8 cellular contexts compared by ENCODE assay signal in the genomic region with DNA sequence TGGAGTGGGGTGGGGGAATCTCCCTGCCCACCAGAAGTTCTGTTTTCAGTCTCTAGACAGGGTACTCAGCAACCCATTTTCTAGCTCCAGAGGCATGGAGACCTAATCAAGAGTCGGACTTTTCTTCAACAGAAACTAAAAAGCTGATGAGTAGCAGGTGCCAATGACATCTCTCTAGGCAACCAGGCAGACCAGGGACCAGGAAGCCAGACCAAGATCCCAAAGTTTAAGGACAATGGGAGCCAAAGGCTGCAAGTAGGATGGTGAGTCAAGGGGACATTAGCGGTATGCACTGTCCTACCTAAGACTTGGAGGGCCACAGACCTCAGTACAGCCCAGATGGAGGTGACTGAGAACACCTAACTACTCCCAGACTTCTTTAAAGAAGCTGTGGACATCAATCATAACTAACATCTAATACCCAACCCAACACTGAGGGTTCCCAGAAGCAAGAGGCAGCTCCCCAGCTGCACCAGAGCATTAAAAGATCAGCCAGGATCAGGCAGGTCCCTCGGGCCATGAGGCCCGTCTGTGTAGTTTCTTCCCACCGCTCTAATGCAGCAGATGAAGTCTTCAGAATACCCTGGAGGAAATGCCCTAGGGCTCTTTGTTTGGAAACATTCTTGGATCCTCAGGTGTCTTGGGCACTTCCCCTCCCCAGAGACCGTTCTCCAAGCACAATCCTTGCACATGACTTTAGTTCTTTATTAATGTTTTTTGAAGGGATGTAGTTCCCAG. TPM values are rescaled to one million over a fixed set of nuclear protein-coding genes. Genes with fewer than 3 reads are reported as not detected.
A peak's percentile ranks its signal among the peaks of the same experiment; 100 is the strongest.
DNase-seq lines count a peak whose midpoint lies in the region; ATAC-seq and TF ChIP-seq lines count a peak whose summit lies in the region.

No MANE protein-coding gene starts in this region.

- H4K12ac ChIP-seq in trophoblast cell (ENCODE audit: low read depth, low read length): peak overlapping the region; percentile 36

- peak overlapping the region; percentile 82 for H3K9ac ChIP-seq in trophoblast cell (ENCODE audit: low read length)

- no peak overlapping the region for H4K91ac ChIP-seq in trophoblast cell (ENCODE audit: low read depth, low read length)

- peaks cover 3% of the 10 kb centered on the region for H3K79me2 ChIP-seq in trophoblast cell (ENCODE audit: control insufficient read depth, insufficient read depth, low read length, poor library complexity)

- H3K79me1 ChIP-seq in trophoblast cell (ENCODE audit: low read length): peaks cover 9% of the 10 kb centered on the region

- H3K4me2 ChIP-seq in trophoblast cell (ENCODE audit: low read length): peak overlapping the region; percentile 72

- peak; percentile 11 for DNase-seq in EH (ENCODE audit: low read depth)
- no peak for DNase-seq in Peyer's patch
- DNase-seq in trophoblast cell: peak; percentile 71 to 96
- DNase-seq in OCI-M2 (lab: John Stamatoyannopoulos, UW; ENCODE audit: unreplicated experiment): no peak
- no peak for DNase-seq in stimulated activated CD4-positive, alpha-beta T cell treated with anti-CD3 and anti-CD28 coated beads, Interleukin-1b, Interleukin-23, amount 100 ng/mL, for 48 hours
- DNase-seq in T-helper 9 cell: no peak

- H4K8ac ChIP-seq in trophoblast cell (ENCODE audit: low read depth, low read length): peak overlapping the region; percentile 92

- no peak overlapping the region for H3K23ac ChIP-seq in trophoblast cell (ENCODE audit: low read length)

- peaks cover 0 to 19% (median 0%) of the 10 kb centered on the region in 3 donors for H3K36me3 ChIP-seq in Peyer's patch
- peaks cover 12 to 16% of the 10 kb centered on the region in 2 donors for H3K36me3 ChIP-seq in esophagus (ENCODE audit: control insufficient read depth in 2 of 2, insufficient read depth in 2 of 2, low read length in 1 of 2)
- peaks cover 19% of the 10 kb centered on the region in 2 experiments for H3K36me3 ChIP-seq in trophoblast cell (ENCODE audit: control insufficient read depth in 1 of 2, insufficient read depth in 2 of 2, low read length in 2 of 2)

- no peak overlapping the region for H2BK120ac ChIP-seq in trophoblast cell (ENCODE audit: insufficient read depth, low read length, poor library complexity)

- H3K4me3 ChIP-seq in Peyer's patch (peak overlapping the region; percentile 77 to 98 (median 92)), esophagus (ENCODE audit: low read depth in 1 of 2, low read length in 2 of 2) (peak overlapping the region; percentile 72 to 94), trophoblast cell (ENCODE audit: low read depth, low read length) (peak overlapping the region; percentile 85)

- no peak overlapping the region for H3K18ac ChIP-seq in trophoblast cell (ENCODE audit: low read length)

- H2AK5ac ChIP-seq in trophoblast cell (ENCODE audit: low read length): no peak overlapping the region

- H3K27ac ChIP-seq in Peyer's patch: peak overlapping the region in 3 of 4 donors; percentile 78 to 94 (median 80)
- peak overlapping the region; percentile 86 to 91 for H3K27ac ChIP-seq in esophagus (ENCODE audit: low read depth in 2 of 2, low read length in 1 of 2)
- H3K27ac ChIP-seq in trophoblast cell (ENCODE audit: low read depth, low read length): no peak overlapping the region

- H3K4me1 ChIP-seq in Peyer's patch (peaks cover 0 to 21% (median 0%) of the 10 kb centered on the region in 4 donors), esophagus (ENCODE audit: control insufficient read depth in 2 of 2, insufficient read depth in 2 of 2, low read length in 1 of 2) (peaks cover 6 to 9% of the 10 kb centered on the region in 2 donors), trophoblast cell (ENCODE audit: control insufficient read depth in 1 of 2, insufficient read depth in 2 of 2, low read length in 2 of 2) (peaks cover 7 to 10% of the 10 kb centered on the region in 2 experiments)

- H2BK12ac ChIP-seq in trophoblast cell (ENCODE audit: low read length): no peak overlapping the region

- 27 to 31% methylated on average over 6 of the region's 6 CpGs for WGBS in esophagus, 2 donors
- no CpG with 5 or more reads among the region's 6 CpGs for WGBS in trophoblast cell (ENCODE audit: extremely low coverage, insufficient coverage, insufficient read length)

- H3K14ac ChIP-seq in trophoblast cell (ENCODE audit: low read length): no peak overlapping the region

- no peak for ATAC-seq in HG03460 (IDR thresholded peaks at IDR 0.05; ENCODE audit: unreplicated experiment)

- no peak overlapping the region for H2AFZ ChIP-seq in trophoblast cell (ENCODE audit: insufficient read depth, low read length, poor library complexity)

- no peaks in the 10 kb centered on the region for H3K27me3 ChIP-seq in Peyer's patch
- no peaks in the 10 kb centered on the region for H3K27me3 ChIP-seq in esophagus (ENCODE audit: control insufficient read depth in 1 of 2, insufficient read depth in 2 of 2, low read length in 2 of 2)
- H3K27me3 ChIP-seq in trophoblast cell (ENCODE audit: insufficient read depth, low read length): no peaks in the 10 kb centered on the region

- TF ChIP-seq CTCF in Peyer's patch (IDR thresholded peaks at IDR 0.05): no peak

- H2BK5ac ChIP-seq in trophoblast cell (ENCODE audit: low read depth, low read length, poor library complexity): no peak overlapping the region

- H3K4ac ChIP-seq in trophoblast cell (ENCODE audit: low read depth, low read length): no peak overlapping the region

- TF ChIP-seq POLR2A in Peyer's patch (IDR thresholded peaks at IDR 0.05): no peak

- H3K9me3 ChIP-seq in Peyer's patch: no peaks in the 10 kb centered on the region
- H3K9me3 ChIP-seq in esophagus (ENCODE audit: control insufficient read depth in 2 of 2, insufficient read depth in 1 of 2, low read depth in 1 of 2, low read length in 1 of 2): no peaks in the 10 kb centered on the region
- H3K9me3 ChIP-seq in trophoblast cell (ENCODE audit: insufficient read depth, low read depth, low read length): peaks cover 8% of the 10 kb centered on the region

RNA-seq across cellular contexts. Expression of a gene that starts 1.0 kb away (rescaled TPM):
- 10 to 100 TPM; 12.4 to 39.3 (median 37.5) TPM for total RNA-seq in Peyer's patch
- 10 to 100 TPM; 10.1 to 19.1 TPM for polyA plus RNA-seq in esophagus
- 13.2 and 13.6 TPM in 2 replicates for polyA plus RNA-seq in trophoblast cell (2013)

RNA-seq across cellular contexts. Expression of a gene that starts 6.2 kb away (rescaled TPM):
- 10 to 100 TPM in 1 of 4 donors, 1 to 10 TPM in 3; 3.9 to 13.7 (median 9.5) TPM for total RNA-seq in Peyer's patch
- 10 to 100 TPM; 24.5 to 39.0 TPM for polyA plus RNA-seq in esophagus
- 15.6 and 16.2 TPM in 2 replicates for polyA plus RNA-seq in trophoblast cell (2013)

RNA-seq across cellular contexts. Expression of a gene that starts 32.3 kb away (rescaled TPM):
- total RNA-seq in Peyer's patch: 100 to 1,000 TPM; 293 to 476 (median 348) TPM
- 100 to 1,000 TPM; 123 to 219 TPM for polyA plus RNA-seq in esophagus
- polyA plus RNA-seq in trophoblast cell (2013): 164 and 173 TPM in 2 replicates

RNA-seq across cellular contexts. Expression of a gene that starts 44.5 kb away (rescaled TPM):
- total RNA-seq in Peyer's patch: 10 to 100 TPM; 42.9 to 96.0 (median 61.8) TPM
- 10 to 100 TPM; 17.9 to 19.4 TPM for polyA plus RNA-seq in esophagus
- 22.0 and 22.9 TPM in 2 replicates for polyA plus RNA-seq in trophoblast cell (2013)

Comparison
In these comparisons a context has a peak if more than half of its experiments do, and no peak if none do; other contexts are left out.
1. DNase-seq: peak in EH (single experiment) and trophoblast cell (2 of 2); none in Peyer's patch (0 of 3), OCI-M2 (single experiment), stimulated activated CD4-positive, alpha-beta T cell treated with anti-CD3 and anti-CD28 coated beads, Interleukin-1b, Interleukin-23, amount 100 ng/mL, for 48 hours (single experiment) and T-helper 9 cell (single experiment).
2. Peak in every context shown above with its lines, with median percentiles within 50 percentile points of each other: H3K4me3 ChIP-seq.